ENCODE assay signal across 8 cellular contexts in the genomic region with DNA sequence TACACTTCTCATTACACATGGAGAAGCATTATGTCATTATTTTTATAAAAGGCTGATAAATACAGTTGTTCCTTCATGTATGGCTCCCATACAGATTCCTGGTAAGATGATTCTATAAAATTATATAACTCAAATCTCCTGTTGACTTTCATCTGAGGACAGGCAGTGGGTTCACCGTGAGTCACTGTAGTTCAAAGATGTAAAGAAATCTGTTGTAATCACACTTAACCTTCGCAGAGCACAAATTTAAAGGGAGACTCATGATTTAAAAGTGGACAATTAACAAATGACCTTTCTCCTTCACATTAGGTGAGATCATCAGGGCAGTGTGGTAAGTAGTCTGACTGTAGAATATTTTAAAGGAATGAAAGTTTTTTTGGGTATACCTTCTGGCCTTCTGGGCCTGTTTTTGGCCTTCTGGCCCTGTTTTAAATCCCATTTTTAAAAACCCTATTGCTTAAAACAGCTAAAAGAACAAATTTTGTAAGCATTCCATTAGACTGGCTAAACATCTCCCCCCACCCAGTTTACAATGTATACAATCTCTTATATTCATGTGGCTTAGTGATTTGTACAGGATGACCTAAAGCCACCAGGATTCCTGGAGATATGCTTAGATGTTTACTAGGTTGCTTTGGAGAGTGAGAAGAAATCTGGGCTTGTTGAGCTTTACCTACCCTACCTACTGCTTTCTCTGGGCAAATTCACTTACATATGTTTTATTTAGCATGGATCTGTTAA.
DNase-seq lines count a peak whose midpoint lies in the region; ATAC-seq and TF ChIP-seq lines count a peak whose summit lies in the region.

No MANE protein-coding gene starts in this region.

- peak overlapping the region; percentile 81 for H2AFZ ChIP-seq in DND-41 (ENCODE audit: low read depth, low read length)
- peak overlapping the region; percentile 40 for H2AFZ ChIP-seq in neural cell (ENCODE audit: low read depth, low read length)
- no peak overlapping the region for H2AFZ ChIP-seq in Karpas-422 (ENCODE audit: low read length)

- H3K79me2 ChIP-seq in DND-41 (ENCODE audit: insufficient read depth, low read length): no peaks in the 10 kb centered on the region
- no peaks in the 10 kb centered on the region for H3K79me2 ChIP-seq in neural cell (replicated peaks; ENCODE audit: insufficient read depth, low read length)
- no peaks in the 10 kb centered on the region for H3K79me2 ChIP-seq in Karpas-422 (ENCODE audit: low read length)

- H3K4me1 ChIP-seq in DND-41 (ENCODE audit: insufficient read depth, low read length): peaks cover 46% of the 10 kb centered on the region
- peaks cover 17% of the 10 kb centered on the region for H3K4me1 ChIP-seq in endocrine pancreas (ENCODE audit: control insufficient read depth, insufficient read depth, low read length)
- peaks cover 29% of the 10 kb centered on the region for H3K4me1 ChIP-seq in Karpas-422 (ENCODE audit: low read length)

- DNase-seq in DND-41 (no peak), OCI-M1 (lab: John Stamatoyannopoulos, UW) (peak; percentile 21), NCI-H82 (lab: John Stamatoyannopoulos, UW) (no peak), Karpas-422 (no peak), amniotic stem cell (lab: John Stamatoyannopoulos, UW) (no peak)

- H3K27ac ChIP-seq in DND-41 (ENCODE audit: low read length) (peak overlapping the region; percentile 63), neural cell (ENCODE audit: low read length) (peak overlapping the region; percentile 97), Karpas-422 (ENCODE audit: low read length) (no peak overlapping the region)

- H3K9ac ChIP-seq in DND-41 (ENCODE audit: low read depth, low read length) (peak overlapping the region; percentile 33; the same call in 1 of the 2 replicates), endocrine pancreas (ENCODE audit: control insufficient read depth, insufficient read depth, low read length) (no peak overlapping the region), neural cell (ENCODE audit: low read length) (peak overlapping the region; percentile 64), Karpas-422 (ENCODE audit: low read length) (no peak overlapping the region)

- no peak for TF ChIP-seq CTCF in DND-41 (IDR thresholded peaks at IDR 0.05; ENCODE audit: borderline replicate concordance, extremely low read depth, low read length, poor library complexity, severe bottlenecking)
- no peak for TF ChIP-seq CTCF in neural cell (IDR thresholded peaks at IDR 0.05; ENCODE audit: poor library complexity, severe bottlenecking)

- no peak overlapping the region for H3K4me3 ChIP-seq in DND-41 (ENCODE audit: low read depth in 1 of 2, low read length in 2 of 2)
- H3K4me3 ChIP-seq in endocrine pancreas (ENCODE audit: control insufficient read depth, insufficient read depth, low read length): peak overlapping the region; percentile 75
- peak overlapping the region; percentile 54 for H3K4me3 ChIP-seq in neural cell (ENCODE audit: low read length)
- no peak overlapping the region for H3K4me3 ChIP-seq in Karpas-422 (ENCODE audit: low read length)

- no peaks in the 10 kb centered on the region for H3K9me3 ChIP-seq in DND-41 (ENCODE audit: insufficient read depth, low read length, severe bottlenecking)
- H3K9me3 ChIP-seq in endocrine pancreas (ENCODE audit: control insufficient read depth, low read length): no peaks in the 10 kb centered on the region
- H3K9me3 ChIP-seq in neural cell (ENCODE audit: low read length): no peaks in the 10 kb centered on the region
- H3K9me3 ChIP-seq in Karpas-422 (ENCODE audit: low read length): no peaks in the 10 kb centered on the region

- H3K4me2 ChIP-seq in DND-41 (ENCODE audit: insufficient read depth, low read length) (peak overlapping the region; percentile 30), neural cell (ENCODE audit: low read length) (peak overlapping the region; percentile 52), Karpas-422 (ENCODE audit: low read depth, low read length, poor library complexity, severe bottlenecking) (no peak overlapping the region)

- no peak for TF ChIP-seq EP300 in neural cell (conservative IDR thresholded peaks at IDR 0.05; ENCODE audit: poor library complexity, severe bottlenecking)

- H3K9me2 ChIP-seq in neural cell (ENCODE audit: insufficient read depth, low read length) (no peaks in the 10 kb centered on the region), Karpas-422 (replicated peaks; ENCODE audit: insufficient read depth, low read length) (no peaks in the 10 kb centered on the region)

- TF ChIP-seq RAD21 in neural cell (conservative IDR thresholded peaks at IDR 0.05): no peak

- no peaks in the 10 kb centered on the region for H3K36me3 ChIP-seq in DND-41 (ENCODE audit: insufficient read depth, low read length)
- no peaks in the 10 kb centered on the region for H3K36me3 ChIP-seq in endocrine pancreas (ENCODE audit: control insufficient read depth, insufficient read depth, low read length)
- H3K36me3 ChIP-seq in neural cell (ENCODE audit: insufficient read depth, low read length): no peaks in the 10 kb centered on the region
- no peaks in the 10 kb centered on the region for H3K36me3 ChIP-seq in Karpas-422 (ENCODE audit: insufficient read depth, low read length)

- H3K27me3 ChIP-seq in DND-41 (ENCODE audit: insufficient read depth, low read length, poor library complexity): no peaks in the 10 kb centered on the region
- H3K27me3 ChIP-seq in endocrine pancreas (ENCODE audit: control insufficient read depth, insufficient read depth, low read length): no peaks in the 10 kb centered on the region
- no peaks in the 10 kb centered on the region for H3K27me3 ChIP-seq in neural cell (ENCODE audit: insufficient read depth, low read depth, low read length)
- H3K27me3 ChIP-seq in Karpas-422 (ENCODE audit: low read length): no peaks in the 10 kb centered on the region

- H4K20me1 ChIP-seq in DND-41 (ENCODE audit: insufficient read depth, low read length): no peaks in the 10 kb centered on the region
- H4K20me1 ChIP-seq in neural cell (ENCODE audit: insufficient read depth): no peaks in the 10 kb centered on the region
- H4K20me1 ChIP-seq in Karpas-422 (ENCODE audit: insufficient read depth, low read depth, low read length): no peaks in the 10 kb centered on the region

- no peak for ATAC-seq in DND-41 (ENCODE audit: insufficient read depth, low read depth)
- ATAC-seq in GM21529 (IDR thresholded peaks at IDR 0.05; ENCODE audit: unreplicated experiment): no peak

- H3F3A ChIP-seq in neural cell (ENCODE audit: insufficient read depth, low read length, poor library complexity, severe bottlenecking): peaks cover 16% of the 10 kb centered on the region

TF ChIP-seq in neural cell, 6 proteins besides CTCF, POLR2A, EP300 and RAD21:
- no peak for TF ChIP-seq TAF1 (IDR thresholded peaks at IDR 0.05; ENCODE audit: low read depth)
- no peak for TF ChIP-seq EZH2 (IDR thresholded peaks at IDR 0.05; ENCODE audit: borderline replicate concordance, insufficient read depth, low read length, poor library complexity, severe bottlenecking)
- TF ChIP-seq SMC3 (conservative IDR thresholded peaks at IDR 0.05; ENCODE audit: poor library complexity): no peak
- TF ChIP-seq, protein P1, sequence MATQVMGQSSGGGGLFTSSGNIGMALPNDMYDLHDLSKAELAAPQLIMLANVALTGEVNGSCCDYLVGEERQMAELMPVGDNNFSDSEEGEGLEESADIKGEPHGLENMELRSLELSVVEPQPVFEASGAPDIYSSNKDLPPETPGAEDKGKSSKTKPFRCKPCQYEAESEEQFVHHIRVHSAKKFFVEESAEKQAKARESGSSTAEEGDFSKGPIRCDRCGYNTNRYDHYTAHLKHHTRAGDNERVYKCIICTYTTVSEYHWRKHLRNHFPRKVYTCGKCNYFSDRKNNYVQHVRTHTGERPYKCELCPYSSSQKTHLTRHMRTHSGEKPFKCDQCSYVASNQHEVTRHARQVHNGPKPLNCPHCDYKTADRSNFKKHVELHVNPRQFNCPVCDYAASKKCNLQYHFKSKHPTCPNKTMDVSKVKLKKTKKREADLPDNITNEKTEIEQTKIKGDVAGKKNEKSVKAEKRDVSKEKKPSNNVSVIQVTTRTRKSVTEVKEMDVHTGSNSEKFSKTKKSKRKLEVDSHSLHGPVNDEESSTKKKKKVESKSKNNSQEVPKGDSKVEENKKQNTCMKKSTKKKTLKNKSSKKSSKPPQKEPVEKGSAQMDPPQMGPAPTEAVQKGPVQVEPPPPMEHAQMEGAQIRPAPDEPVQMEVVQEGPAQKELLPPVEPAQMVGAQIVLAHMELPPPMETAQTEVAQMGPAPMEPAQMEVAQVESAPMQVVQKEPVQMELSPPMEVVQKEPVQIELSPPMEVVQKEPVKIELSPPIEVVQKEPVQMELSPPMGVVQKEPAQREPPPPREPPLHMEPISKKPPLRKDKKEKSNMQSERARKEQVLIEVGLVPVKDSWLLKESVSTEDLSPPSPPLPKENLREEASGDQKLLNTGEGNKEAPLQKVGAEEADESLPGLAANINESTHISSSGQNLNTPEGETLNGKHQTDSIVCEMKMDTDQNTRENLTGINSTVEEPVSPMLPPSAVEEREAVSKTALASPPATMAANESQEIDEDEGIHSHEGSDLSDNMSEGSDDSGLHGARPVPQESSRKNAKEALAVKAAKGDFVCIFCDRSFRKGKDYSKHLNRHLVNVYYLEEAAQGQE (IDR thresholded peaks at IDR 0.05; ENCODE audit: borderline replicate concordance): no peak
- no peak for TF ChIP-seq POLR2AphosphoS5 (IDR thresholded peaks at IDR 0.05)
- no peak for TF ChIP-seq MXI1 (conservative IDR thresholded peaks at IDR 0.05; ENCODE audit: poor library complexity, severe bottlenecking)
TF ChIP-seq in neural cell: peak in this region for 0.

Comparison
In these comparisons a context has a peak if more than half of its experiments do, and no peak if none do; other contexts are left out.
1. H3K4me3 ChIP-seq: peak in endocrine pancreas (single experiment) and neural cell (single experiment); none in DND-41 (0 of 2) and Karpas-422 (single experiment).
2. H3K9ac ChIP-seq: peak in DND-41 (single experiment) and neural cell (single experiment); none in endocrine pancreas (single experiment) and Karpas-422 (single experiment).